24 cellular contexts compared by ENCODE assay signal in the genomic region with DNA sequence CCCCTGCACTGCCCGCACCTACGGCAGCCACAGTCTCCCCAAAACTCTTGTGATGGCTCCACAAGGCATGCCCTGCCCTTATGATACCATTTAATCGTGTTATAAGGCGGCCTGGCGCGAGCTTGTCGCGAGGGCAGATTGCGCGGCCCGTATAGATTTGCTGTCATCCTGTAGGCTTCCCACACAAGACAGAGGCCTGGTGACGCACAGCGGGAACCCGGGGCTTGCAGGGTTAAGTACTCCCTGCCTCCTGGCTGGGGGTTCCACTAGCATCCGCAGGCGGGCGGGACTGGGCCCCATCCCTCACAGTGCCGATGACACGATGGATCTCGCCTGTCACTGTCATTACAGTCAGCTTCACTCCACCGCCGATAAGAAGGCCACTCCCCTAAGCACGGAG.
"Had no signal": no experiment of that assay in that cellular context is flagged by ENCODE, and none has a peak within 500 bp of the region (broad histone marks: within the 10 kb centered on the region; RNA-seq: fewer than 3 reads in every experiment).

No MANE protein-coding gene starts in this region.

- H3K4me3 ChIP-seq: esophagus muscularis mucosa, right lobe of liver, vagina had no signal

- H3K27me3 ChIP-seq: brain microvascular endothelial cell, vagina had no signal

- ATAC-seq: activated CD8-positive, alpha-beta T cell treated with anti-CD3 and anti-CD28 coated beads for 36 hours; activated T-cell treated with anti-CD3 and anti-CD28 coated beads, Interleukin-2, amount 50 U/mL, for 4 hours; activated T-helper 17 cell treated with anti-CD3 and anti-CD28 coated beads, Interleukin-2, amount 50 U/mL, for 72 hours; naive thymus-derived CD4-positive, alpha-beta T cell; right lobe of liver; stimulated activated naive CD8-positive, alpha-beta T cell treated with anti-CD3 and anti-CD28 coated beads, Interleukin-15, amount 100 ng/mL, for 72 hours had no signal

- H3K4me1 Mint-ChIP-seq: activated T-helper 17 cell treated with anti-CD3 and anti-CD28 coated beads, Interleukin-2, amount 50 U/mL, for 72 hours; stimulated activated naive CD8-positive, alpha-beta T cell treated with anti-CD3 and anti-CD28 coated beads, Interleukin-15, amount 100 ng/mL, for 72 hours had no signal

- H3K9me3 Mint-ChIP-seq: activated CD8-positive, alpha-beta T cell treated with anti-CD3 and anti-CD28 coated beads for 36 hours; activated T-cell treated with anti-CD3 and anti-CD28 coated beads, Interleukin-2, amount 50 U/mL, for 4 hours; activated T-helper 17 cell treated with anti-CD3 and anti-CD28 coated beads, Interleukin-2, amount 50 U/mL, for 72 hours; neural crest cell; stimulated activated naive CD8-positive, alpha-beta T cell treated with anti-CD3 and anti-CD28 coated beads, Interleukin-15, amount 100 ng/mL, for 72 hours; type B pancreatic cell had no signal

- H3K9me3 ChIP-seq: esophagus muscularis mucosa, right lobe of liver, vagina had no signal

- H3K4me1 ChIP-seq: esophagus muscularis mucosa, right lobe of liver, vagina had no signal

- H3K4me3 Mint-ChIP-seq: activated CD8-positive, alpha-beta T cell treated with anti-CD3 and anti-CD28 coated beads for 36 hours; activated T-cell treated with anti-CD3 and anti-CD28 coated beads, Interleukin-2, amount 50 U/mL, for 4 hours; activated T-helper 17 cell treated with anti-CD3 and anti-CD28 coated beads, Interleukin-2, amount 50 U/mL, for 72 hours; naive thymus-derived CD4-positive, alpha-beta T cell; stimulated activated naive CD8-positive, alpha-beta T cell treated with anti-CD3 and anti-CD28 coated beads, Interleukin-15, amount 100 ng/mL, for 72 hours; type B pancreatic cell had no signal

- H3K36me3 Mint-ChIP-seq: type B pancreatic cell had no signal

- H3K27ac Mint-ChIP-seq: activated CD8-positive, alpha-beta T cell treated with anti-CD3 and anti-CD28 coated beads for 36 hours; activated T-helper 17 cell treated with anti-CD3 and anti-CD28 coated beads, Interleukin-2, amount 50 U/mL, for 72 hours; stimulated activated naive CD8-positive, alpha-beta T cell treated with anti-CD3 and anti-CD28 coated beads, Interleukin-15, amount 100 ng/mL, for 72 hours; type B pancreatic cell had no signal

- DNase-seq: activated CD4-positive, alpha-beta T cell treated with anti-CD3 and anti-CD28 coated beads, Interleukin-2, amount 50 U/mL, for 1 hour; activated CD4-positive, CD25-positive, alpha-beta regulatory T cell treated with anti-CD3 and anti-CD28 coated beads, Interleukin-2, amount 50 U/mL, for 72 hours; activated CD8-positive, alpha-beta T cell treated with anti-CD3 and anti-CD28 coated beads for 36 hours; activated gamma-delta T cell treated with Interleukin-2 at 50 U/mL for 16 hours; activated naive CD4-positive, alpha-beta T cell treated with anti-CD3 and anti-CD28 coated beads, Interleukin-2, amount 50 U/mL, for 16 hours; activated T-cell treated with anti-CD3 and anti-CD28 coated beads, Interleukin-2, amount 50 U/mL, for 4 hours; amniotic stem cell; brain microvascular endothelial cell; central memory CD4-positive, alpha-beta T cell; foreskin melanocyte; midbrain; naive thymus-derived CD4-positive, alpha-beta T cell; right lobe of liver; stimulated activated CD4-positive, alpha-beta T cell treated with anti-CD3 and anti-CD28 coated beads, Interleukin-12 subunit alpha, Interleukin-12 subunit beta, amount 100 ng/mL, for 4 hours; stimulated activated CD4-positive, alpha-beta T cell treated with anti-CD3 and anti-CD28 coated beads, Interleukin-4, amount 100 ng/mL, for 1 hour; stimulated activated naive CD8-positive, alpha-beta T cell treated with anti-CD3 and anti-CD28 coated beads, Interleukin-15, amount 100 ng/mL, for 72 hours; substantia nigra; T-helper 9 cell; WERI-Rb-1 had no signal

- H3K27ac ChIP-seq: brain microvascular endothelial cell, esophagus muscularis mucosa, right lobe of liver, vagina, WERI-Rb-1 had no signal

- H3K36me3 ChIP-seq: brain microvascular endothelial cell, esophagus muscularis mucosa, right lobe of liver, vagina, WERI-Rb-1 had no signal
